8 cellular contexts compared by ENCODE assay signal in genomic region chr7:138935438-138936079, GRCh38. TPM values are rescaled to one million over a fixed set of nuclear protein-coding genes. Genes with fewer than 3 reads are reported as not detected.
DNase-seq lines count a peak whose midpoint lies in the region; ATAC-seq and TF ChIP-seq lines count a peak whose summit lies in the region.

No MANE protein-coding gene starts in this region.

- TF ChIP-seq CTCF in endothelial cell (IDR thresholded peaks at IDR 0.05; ENCODE audit: unreplicated experiment) (no peak), osteocyte (IDR thresholded peaks at IDR 0.05) (no peak), stomach (IDR thresholded peaks at IDR 0.05) (no peak)

- H3K4me3 Mint-ChIP-seq in endothelial cell (ENCODE audit: unreplicated experiment), result no peak overlapping the region
- H3K4me3 Mint-ChIP-seq in osteocyte (ENCODE audit: unreplicated experiment), result no peak overlapping the region
- H3K4me3 Mint-ChIP-seq in T-helper 2 cell treated with Interferon-gamma antibody and Interleukin-4, amounts not matched to agents 5 μg/mL and 100 μg/mL, for 36 hours, result no peak overlapping the region

- peaks cover 25% of the 10 kb centered on the region for H3K4me1 Mint-ChIP-seq in endothelial cell (ENCODE audit: unreplicated experiment)
- H3K4me1 Mint-ChIP-seq in osteocyte (ENCODE audit: unreplicated experiment), result peaks cover 16% of the 10 kb centered on the region
- no peaks in the 10 kb centered on the region for H3K4me1 Mint-ChIP-seq in T-helper 2 cell treated with Interferon-gamma antibody and Interleukin-4, amounts not matched to agents 5 μg/mL and 100 μg/mL, for 36 hours (ENCODE audit: low read depth)

- H3K36me3 ChIP-seq in stomach, result no peaks in the 10 kb centered on the region

- no peak overlapping the region for H3K4me3 ChIP-seq in stomach

- peak; percentile 51 for DNase-seq in ELF-1 (ENCODE audit: low read depth, low spot score)
- peak; percentile 36 for DNase-seq in NCI-H748 (lab: John Stamatoyannopoulos, UW; ENCODE audit: unreplicated experiment)
- DNase-seq in endothelial cell (ENCODE audit: low spot score), result no peak
- DNase-seq in osteocyte (ENCODE audit: extremely low spot score, unreplicated experiment), result no peak
- DNase-seq in T-helper 2 cell treated with Interferon-gamma antibody and Interleukin-4, amounts not matched to agents 5 μg/mL and 100 μg/mL, for 36 hours (ENCODE audit: low spot score), result no peak
- no peak for DNase-seq in HuH-7.5 (ENCODE audit: low spot score)
- no peak for DNase-seq in stomach

- TF ChIP-seq POLR2A in stomach (IDR thresholded peaks at IDR 0.05), result no peak

- H3K27me3 ChIP-seq in stomach, result no peaks in the 10 kb centered on the region

- H3K9me3 ChIP-seq in stomach, result no peaks in the 10 kb centered on the region

- WGBS in stomach, 5 donors, result 46 to 54% (median 52%) methylated on average over 7 of the region's 7 CpGs

- H3K27me3 Mint-ChIP-seq in endothelial cell (ENCODE audit: unreplicated experiment) (no peaks in the 10 kb centered on the region), osteocyte (ENCODE audit: unreplicated experiment) (peaks cover 6% of the 10 kb centered on the region)
- H3K27me3 Mint-ChIP-seq in T-helper 2 cell treated with Interferon-gamma antibody and Interleukin-4, amounts not matched to agents 5 μg/mL and 100 μg/mL, for 36 hours (ENCODE audit: low read depth), result peaks cover 22% of the 10 kb centered on the region

- no peak for ATAC-seq in GM21381 (IDR thresholded peaks at IDR 0.05; ENCODE audit: unreplicated experiment)

- H3K4me1 ChIP-seq in stomach, result peaks cover 0 to 14% (median 0%) of the 10 kb centered on the region in 4 donors

- intact Hi-C loops in stomach (cut with DNase I; ENCODE audit: low total_unique reads), result no loop called here

- H3K27ac Mint-ChIP-seq in endothelial cell (ENCODE audit: unreplicated experiment) (peak overlapping the region; percentile 88), osteocyte (ENCODE audit: unreplicated experiment) (peak overlapping the region; percentile 84)
- H3K27ac Mint-ChIP-seq in T-helper 2 cell treated with Interferon-gamma antibody and Interleukin-4, amounts not matched to agents 5 μg/mL and 100 μg/mL, for 36 hours, result no peak overlapping the region

- H3K9me3 Mint-ChIP-seq in endothelial cell (ENCODE audit: unreplicated experiment) (no peaks in the 10 kb centered on the region), osteocyte (ENCODE audit: unreplicated experiment) (no peaks in the 10 kb centered on the region)
- no peaks in the 10 kb centered on the region for H3K9me3 Mint-ChIP-seq in T-helper 2 cell treated with Interferon-gamma antibody and Interleukin-4, amounts not matched to agents 5 μg/mL and 100 μg/mL, for 36 hours

- no peak overlapping the region for H3K27ac ChIP-seq in stomach

- H3K36me3 Mint-ChIP-seq in endothelial cell (ENCODE audit: low read depth, unreplicated experiment), result peaks cover 5% of the 10 kb centered on the region
- peaks cover 5% of the 10 kb centered on the region for H3K36me3 Mint-ChIP-seq in osteocyte (ENCODE audit: unreplicated experiment)
- H3K36me3 Mint-ChIP-seq in T-helper 2 cell treated with Interferon-gamma antibody and Interleukin-4, amounts not matched to agents 5 μg/mL and 100 μg/mL, for 36 hours (ENCODE audit: low read depth), result no peaks in the 10 kb centered on the region

- TF ChIP-seq EP300 in stomach (IDR thresholded peaks at IDR 0.05), result no peak

RNA-seq across cellular contexts. Expression of gene KIAA1549, which starts 45.6 kb away (rescaled TPM):
- total RNA-seq in endothelial cell (ENCODE audit: unreplicated experiment) (10.8 TPM), osteocyte (12.2 and 12.8 TPM in 2 replicates), stomach (1 to 10 TPM in 4 of 5 donors, under 1 TPM in 1; 0.87 to 7.8 (median 3.1) TPM)
- polyA plus RNA-seq in stomach, result under 1 TPM; 0.15 to 0.56 (median 0.28) TPM

Comparison
In these comparisons a context has a peak if more than half of its experiments do, and no peak if none do; other contexts are left out.
1. DNase-seq: peak in ELF-1 (single experiment) and NCI-H748 (single experiment); none in endothelial cell (single experiment), osteocyte (single experiment), T-helper 2 cell treated with Interferon-gamma antibody and Interleukin-4, amounts not matched to agents 5 μg/mL and 100 μg/mL, for 36 hours (single experiment), HuH-7.5 (single experiment) and stomach (single experiment).